In genomic region chr10:21197006-21197405, GRCh38 we compare ENCODE assay signal across 22 cellular contexts.
DNase-seq lines count a peak whose midpoint lies in the region; ATAC-seq and TF ChIP-seq lines count a peak whose summit lies in the region.
"Had no signal": no experiment of that assay in that cellular context is flagged by ENCODE, and none has a peak within 500 bp of the region (broad histone marks: within the 10 kb centered on the region; RNA-seq: fewer than 3 reads in every experiment).

No MANE protein-coding gene starts in this region.

- H3F3A ChIP-seq in PC-9 (ENCODE audit: insufficient read depth, low read depth), result peaks cover 19% of the 10 kb centered on the region

- POLR2A ChIA-PET in PC-9 (lab: Charles Lee; ENCODE audit: unreplicated experiment), result no interaction called here

- intact Hi-C loops in PC-9 (cut with micrococcal nuclease; ENCODE audit: unreplicated experiment), result loop anchor here (10.0 kb wide), 2 partner anchors 302 to 1228 kb away; partner anchors contain the start of gene NEBL

- CTCF ChIA-PET in PC-9 (lab: Charles Lee), result no interaction called here

- 0 out of 2 replicates have a peak, but pooled peaks cover 8% of the 10 kb centered on the region for H3K9me3 ChIP-seq in PC-9 (ENCODE audit: insufficient read depth, low read depth)
- H3K9me3 ChIP-seq: BE2C had no signal

- no peak for ATAC-seq in GM19463 (IDR thresholded peaks at IDR 0.05; ENCODE audit: unreplicated experiment)
- ATAC-seq: A549 had no signal

- no peak for TF ChIP-seq CTCF in PC-9 (conservative IDR thresholded peaks at IDR 0.05)

- in situ Hi-C loops in G401 (cut with HindIII; ENCODE audit: low sequenced_read_pairs), result no loop called here

- DNase-seq in G401 (ENCODE audit: low spot score), result peak; percentile 86
- peak; percentile 83 for DNase-seq in cerebellar cortex (ENCODE audit: low spot score)
- DNase-seq in cerebellum (ENCODE audit: low spot score), result peak; percentile 52
- peak; percentile 49 for DNase-seq in superior temporal gyrus (ENCODE audit: extremely low spot score)
- DNase-seq in COR-L47 (lab: John Stamatoyannopoulos, UW), result no peak
- no peak for DNase-seq in PC-9
- DNase-seq in KG1 (lab: John Stamatoyannopoulos, UW), result no peak
- DNase-seq: BE2C; CD4-positive, alpha-beta memory T cell; CD4-positive, CD25-positive, alpha-beta regulatory T cell; CD8-positive, alpha-beta memory T cell; DMS 273 treated with DMSO at 0.1 percent for 48 hours; DMS153; DMS53; DMS79; DND-41; EL; GF-D8 had no signal

- no peak overlapping the region for H3K4me2 ChIP-seq in PC-9
- H3K4me2 ChIP-seq: A549, BLaER1 had no signal

- H2AFZ ChIP-seq in PC-9, result no peak overlapping the region

- H3K27ac ChIP-seq in PC-9, result no peak overlapping the region
- H3K27ac ChIP-seq: 22Rv1, BLaER1 had no signal

- H4K20me1 ChIP-seq in PC-9 (ENCODE audit: insufficient read depth), result no peaks in the 10 kb centered on the region
- H4K20me1 ChIP-seq: BLaER1 had no signal

- no peaks in the 10 kb centered on the region for H3K79me2 ChIP-seq in PC-9 (ENCODE audit: low read depth)

- no peaks in the 10 kb centered on the region for H3K36me3 ChIP-seq in PC-9 (ENCODE audit: low read depth)
- H3K36me3 ChIP-seq: BE2C, BLaER1 had no signal

- no peak overlapping the region for H3K4me3 ChIP-seq in PC-9
- H3K4me3 ChIP-seq: A549, BLaER1 had no signal

- H3K9me2 ChIP-seq in PC-9 (ENCODE audit: insufficient read depth), result no peaks in the 10 kb centered on the region

- H3K4me1 ChIP-seq in PC-9 (replicated peaks; ENCODE audit: insufficient read depth), result peaks cover 35% of the 10 kb centered on the region
- H3K4me1 ChIP-seq: BE2C, BLaER1 had no signal

- H3K27me3 ChIP-seq in PC-9 (ENCODE audit: insufficient read depth, low read depth), result no peaks in the 10 kb centered on the region
- H3K27me3 ChIP-seq: BE2C, BLaER1 had no signal

- no TSS peak for BruUV-seq in PC-9 (replicated peaks; lab: Mats Ljungman, UMichigan)

Comparison
In these comparisons a context has a peak if more than half of its experiments do, and no peak if none do; other contexts are left out.
1. DNase-seq: peak in G401 (single experiment), cerebellar cortex (single experiment), cerebellum (single experiment) and superior temporal gyrus (single experiment); none in COR-L47 (single experiment), PC-9 (0 of 2) and KG1 (single experiment).